Comparison of ENCODE assay signal across 9 cellular contexts in the genomic region with DNA sequence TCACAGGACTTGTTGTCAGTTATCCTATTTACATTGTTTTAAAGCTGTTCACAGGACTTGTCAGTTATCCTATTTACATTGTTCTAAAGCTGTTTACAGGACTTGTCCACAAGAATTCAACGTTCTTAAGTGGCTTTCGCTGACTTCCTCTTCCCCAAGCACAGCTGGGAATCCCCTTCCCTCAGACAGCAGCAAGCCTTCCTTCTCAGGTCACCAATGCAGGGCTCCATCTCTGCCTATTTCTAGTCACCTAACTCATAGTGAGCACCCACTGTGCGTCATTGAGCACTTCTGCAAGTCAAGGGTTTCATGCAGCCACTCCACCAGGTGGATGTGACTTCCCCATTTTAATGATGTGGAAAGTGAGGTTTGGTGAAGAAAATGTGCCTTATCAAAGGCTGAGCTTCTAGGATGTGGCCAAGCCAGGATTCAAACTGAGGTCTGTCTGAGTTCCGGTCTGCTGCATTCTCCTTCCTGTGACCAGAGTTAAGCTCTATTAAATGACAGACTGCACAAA.
DNase-seq lines count a peak whose midpoint lies in the region; ATAC-seq and TF ChIP-seq lines count a peak whose summit lies in the region.
"Had no signal": no experiment of that assay in that cellular context is flagged by ENCODE, and none has a peak within 500 bp of the region (broad histone marks: within the 10 kb centered on the region; RNA-seq: fewer than 3 reads in every experiment).

No MANE protein-coding gene starts in this region.

- TF ChIP-seq POLR2A in prostate gland (IDR thresholded peaks at IDR 0.05): no peak

- no peaks in the 10 kb centered on the region for H3K4me1 ChIP-seq in prostate gland (replicated peaks)

- no peak for TF ChIP-seq CTCF in prostate gland (IDR thresholded peaks at IDR 0.05)

- H3K27me3 ChIP-seq in prostate gland (replicated peaks; ENCODE audit: insufficient read depth): no peaks in the 10 kb centered on the region

- H3K27ac ChIP-seq in prostate gland: no peak overlapping the region

- no peaks in the 10 kb centered on the region for H3K36me3 ChIP-seq in prostate gland

- DNase-seq in A172 (ENCODE audit: low spot score) (peak; percentile 57), GM19238 (ENCODE audit: insufficient read length, low spot score) (peak; percentile 16), NCI-H82 (lab: John Stamatoyannopoulos, UW) (peak; percentile 47), HT-29 (ENCODE audit: low spot score) (no peak), SKM-1 treated with dmso at 0.1 percent for 144 hours (lab: John Stamatoyannopoulos, UW; ENCODE audit: unreplicated experiment) (no peak), NCI-H345 treated with DMSO at 0.1 percent for 48 hours (lab: John Stamatoyannopoulos, UW; ENCODE audit: unreplicated experiment) (no peak), prostate gland (ENCODE audit: low spot score) (no peak)
- DNase-seq: anterior cingulate cortex had no signal

- 67% methylated on average over 4 of the region's 4 CpGs for WGBS in prostate gland

- H3K4me3 ChIP-seq in prostate gland: no peak overlapping the region

- no peaks in the 10 kb centered on the region for H3K9me3 ChIP-seq in prostate gland

- ATAC-seq in HG02938 (IDR thresholded peaks at IDR 0.05; ENCODE audit: unreplicated experiment): peak; percentile 84

- intact Hi-C loops in prostate gland (cut with DNase I): no loop called here

Comparison
In these comparisons a context has a peak if more than half of its experiments do, and no peak if none do; other contexts are left out.
1. DNase-seq: peak in A172 (single experiment), GM19238 (single experiment) and NCI-H82 (single experiment); none in HT-29 (single experiment), SKM-1 treated with dmso at 0.1 percent for 144 hours (single experiment), NCI-H345 treated with DMSO at 0.1 percent for 48 hours (single experiment) and prostate gland (single experiment).